Comparison of ENCODE assay signal across 10 cellular contexts in genomic region chr17:38815576-38816193, GRCh38. TPM values are rescaled to one million over a fixed set of nuclear protein-coding genes. Genes with fewer than 3 reads are reported as not detected.
A peak's percentile ranks its signal among the peaks of the same experiment; 100 is the strongest.
DNase-seq lines count a peak whose midpoint lies in the region; ATAC-seq and TF ChIP-seq lines count a peak whose summit lies in the region.
"Had no signal": no experiment of that assay in that cellular context is flagged by ENCODE, and none has a peak within 500 bp of the region (broad histone marks: within the 10 kb centered on the region; RNA-seq: fewer than 3 reads in every experiment).

No MANE protein-coding gene starts in this region.

- H3K9ac ChIP-seq in OCI-LY3 (ENCODE audit: low read length): no peak overlapping the region

- no peak overlapping the region for H2AFZ ChIP-seq in OCI-LY3 (ENCODE audit: low read depth, low read length)

- ATAC-seq in activated CD4-positive, alpha-beta T cell treated with anti-CD3 and anti-CD28 coated beads for 36 hours: peak; percentile 88
- no peak for ATAC-seq in GM19351 (IDR thresholded peaks at IDR 0.05; ENCODE audit: unreplicated experiment)
- ATAC-seq in GM18873 (IDR thresholded peaks at IDR 0.05; ENCODE audit: low FRiP score, unreplicated experiment): no peak

- CTCF ChIA-PET in activated CD4-positive, alpha-beta T cell treated with anti-CD3 and anti-CD28 coated beads for 36 hours (lab: Charles Lee): no interaction called here

- TF ChIP-seq CTCF in OCI-LY3 (IDR thresholded peaks at IDR 0.05; ENCODE audit: low read depth, low read length): peak; percentile 20; the same call in 1 of the 2 replicates
- TF ChIP-seq CTCF in choroid plexus epithelial cell (conservative IDR thresholded peaks at IDR 0.05; ENCODE audit: low read depth, low read length): peak; percentile 59
- TF ChIP-seq CTCF in osteocyte (IDR thresholded peaks at IDR 0.05): peak; percentile 23

- no peaks in the 10 kb centered on the region for H3K9me3 ChIP-seq in OCI-LY3 (ENCODE audit: insufficient read depth, low read length)
- H3K9me3 ChIP-seq: BLaER1 treated with 17β-estradiol and CSF1 and Interleukin-3, amounts not matched to agents 10 nM and 100 nM had no signal

- intact Hi-C loops in activated CD4-positive, alpha-beta T cell treated with anti-CD3 and anti-CD28 coated beads for 36 hours (cut with DNase I, micrococcal nuclease): loop anchor here in 1 of 2 experiments (2.0 kb wide), 1 partner anchor 15 kb away; no protein-coding TSS in a partner anchor

- H3K36me3 ChIP-seq in OCI-LY3 (replicated peaks; ENCODE audit: low read depth, low read length): peaks cover 22% of the 10 kb centered on the region

- no peak overlapping the region for H3K4me2 ChIP-seq in OCI-LY3 (ENCODE audit: low read length)
- H3K4me2 ChIP-seq: BLaER1 treated with 17β-estradiol and CSF1 and Interleukin-3, amounts not matched to agents 10 nM and 100 nM had no signal

- H3K27ac Mint-ChIP-seq in activated CD4-positive, alpha-beta T cell treated with anti-CD3 and anti-CD28 coated beads for 36 hours: no peak overlapping the region
- H3K27ac Mint-ChIP-seq in osteocyte (ENCODE audit: unreplicated experiment): peak overlapping the region; percentile 39

- no peak overlapping the region for H3K27ac ChIP-seq in OCI-LY3 (ENCODE audit: low read length)
- H3K27ac ChIP-seq: BLaER1 treated with 17β-estradiol and CSF1 and Interleukin-3, amounts not matched to agents 10 nM and 100 nM had no signal

- no peaks in the 10 kb centered on the region for H3K27me3 ChIP-seq in OCI-LY3 (ENCODE audit: low read depth, low read length)
- H3K27me3 ChIP-seq: BLaER1 treated with 17β-estradiol and CSF1 and Interleukin-3, amounts not matched to agents 10 nM and 100 nM had no signal

- no peaks in the 10 kb centered on the region for H3K4me1 ChIP-seq in OCI-LY3 (ENCODE audit: low read length)
- H3K4me1 ChIP-seq: BLaER1 treated with 17β-estradiol and CSF1 and Interleukin-3, amounts not matched to agents 10 nM and 100 nM had no signal

- no peaks in the 10 kb centered on the region for H4K20me1 ChIP-seq in OCI-LY3 (ENCODE audit: insufficient read depth, low read length)

- H3K9me3 Mint-ChIP-seq in activated CD4-positive, alpha-beta T cell treated with anti-CD3 and anti-CD28 coated beads for 36 hours (ENCODE audit: low read depth): no peaks in the 10 kb centered on the region
- H3K9me3 Mint-ChIP-seq in osteocyte (ENCODE audit: unreplicated experiment): no peaks in the 10 kb centered on the region

- H3K4me1 Mint-ChIP-seq in activated CD4-positive, alpha-beta T cell treated with anti-CD3 and anti-CD28 coated beads for 36 hours: peaks cover 8% of the 10 kb centered on the region
- H3K4me1 Mint-ChIP-seq in osteocyte (ENCODE audit: unreplicated experiment): no peaks in the 10 kb centered on the region

- POLR2A ChIA-PET in activated CD4-positive, alpha-beta T cell treated with anti-CD3 and anti-CD28 coated beads for 36 hours (lab: Charles Lee): no interaction called here

- H3K4me3 ChIP-seq in OCI-LY3 (ENCODE audit: low read length): no peak overlapping the region
- no peak overlapping the region for H3K4me3 ChIP-seq in choroid plexus epithelial cell (ENCODE audit: low read depth, low read length)
- H3K4me3 ChIP-seq: BLaER1 treated with 17β-estradiol and CSF1 and Interleukin-3, amounts not matched to agents 10 nM and 100 nM had no signal

- no peak overlapping the region for H3K4me3 Mint-ChIP-seq in activated CD4-positive, alpha-beta T cell treated with anti-CD3 and anti-CD28 coated beads for 36 hours
- H3K4me3 Mint-ChIP-seq in osteocyte (ENCODE audit: unreplicated experiment): no peak overlapping the region

- H3K79me2 ChIP-seq in OCI-LY3 (ENCODE audit: low read length): peaks cover 9% of the 10 kb centered on the region

- peak; percentile 47 for DNase-seq in activated CD4-positive, alpha-beta T cell treated with anti-CD3 and anti-CD28 coated beads for 36 hours
- DNase-seq in activated CD4-positive, alpha-beta T cell treated with anti-CD3 and anti-CD28 coated beads for 4 hours: no peak
- DNase-seq in choroid plexus epithelial cell (ENCODE audit: low read depth) (peak; percentile 82), osteocyte (ENCODE audit: extremely low spot score, unreplicated experiment) (no peak), NCI-H446 (lab: John Stamatoyannopoulos, UW) (no peak)
- DNase-seq: NCI-H2029 treated with DMSO at 0.1 percent for 48 hours had no signal

- H3K36me3 Mint-ChIP-seq in activated CD4-positive, alpha-beta T cell treated with anti-CD3 and anti-CD28 coated beads for 36 hours (ENCODE audit: low read depth): peaks cover 24% of the 10 kb centered on the region
- H3K36me3 Mint-ChIP-seq in osteocyte (ENCODE audit: unreplicated experiment): peaks cover 17% of the 10 kb centered on the region

- no peaks in the 10 kb centered on the region for H3K27me3 Mint-ChIP-seq in activated CD4-positive, alpha-beta T cell treated with anti-CD3 and anti-CD28 coated beads for 36 hours
- no peaks in the 10 kb centered on the region for H3K27me3 Mint-ChIP-seq in osteocyte (ENCODE audit: unreplicated experiment)

RNA-seq across cellular contexts. Expression of gene CWC25, which starts 9.4 kb away (rescaled TPM):
- total RNA-seq in activated CD4-positive, alpha-beta T cell treated with anti-CD3 and anti-CD28 coated beads for 36 hours: 10 to 100 TPM; 23.3 to 24.0 TPM
- total RNA-seq in osteocyte: 16.5 and 17.2 TPM in 2 replicates

RNA-seq across cellular contexts. Expression of gene PIP4K2B, which starts 16.3 kb away (rescaled TPM):
- 10 to 100 TPM; 36.3 to 41.6 TPM for total RNA-seq in activated CD4-positive, alpha-beta T cell treated with anti-CD3 and anti-CD28 coated beads for 36 hours
- total RNA-seq in osteocyte: 70.2 and 77.4 TPM in 2 replicates

RNA-seq across cellular contexts. Expression of gene RPL23, which starts 37.8 kb away (rescaled TPM):
- total RNA-seq in activated CD4-positive, alpha-beta T cell treated with anti-CD3 and anti-CD28 coated beads for 36 hours: 1,000 to 10,000 TPM; 1,886 to 1,896 TPM
- total RNA-seq in osteocyte: 1,245 and 1,310 TPM in 2 replicates

RNA-seq across cellular contexts. Expression of gene LASP1, which starts 54.2 kb away (rescaled TPM):
- 100 to 1,000 TPM; 119 to 144 TPM for total RNA-seq in activated CD4-positive, alpha-beta T cell treated with anti-CD3 and anti-CD28 coated beads for 36 hours
- 402 and 409 TPM in 2 replicates for total RNA-seq in osteocyte

Comparison
In these comparisons a context has a peak if more than half of its experiments do, and no peak if none do; other contexts are left out.
1. DNase-seq: peak in activated CD4-positive, alpha-beta T cell treated with anti-CD3 and anti-CD28 coated beads for 36 hours (single experiment) and choroid plexus epithelial cell (single experiment); none in activated CD4-positive, alpha-beta T cell treated with anti-CD3 and anti-CD28 coated beads for 4 hours (0 of 2), osteocyte (single experiment) and NCI-H446 (0 of 2).
2. Peak in every context shown above with its lines, with median percentiles within 50 percentile points of each other: CTCF ChIP-seq.